ENCODE assay signal across 27 cellular contexts in genomic region chr9:70108181-70108580, GRCh38.
"Had no signal": no experiment of that assay in that cellular context is flagged by ENCODE, and none has a peak within 500 bp of the region (broad histone marks: within the 10 kb centered on the region; RNA-seq: fewer than 3 reads in every experiment).

No MANE protein-coding gene starts in this region.

- DNase-seq: activated CD4-positive, alpha-beta T cell treated with anti-CD3 and anti-CD28 coated beads for 48 hours; activated CD4-positive, alpha-beta T cell treated with anti-CD3 and anti-CD28 coated beads, Interleukin-2, amount 50 U/mL, for 48 hours; activated CD8-positive, alpha-beta memory T cell treated with anti-CD3 and anti-CD28 coated beads, Interleukin-2, amount 50 U/mL, for 4 hours; activated gamma-delta T cell; activated naive CD4-positive, alpha-beta T cell treated with anti-CD3 and anti-CD28 coated beads, Interleukin-2, amount 10 ng/mL, durations not matched to agents 7 days and 5 days; activated naive CD8-positive, alpha-beta T cell treated with anti-CD3 and anti-CD28 coated beads, Interleukin-2, amount 10 ng/mL, durations not matched to agents 7 days and 5 days; activated T-cell treated with anti-CD3 and anti-CD28 coated beads, Interleukin-2, amount 50 U/mL, for 1 hour; amniotic stem cell; colonic mucosa; effector CD8-positive, alpha-beta T cell; head of caudate nucleus; hypothalamus; immature natural killer cell; kidney; left colon; mammary epithelial cell; stimulated activated CD4-positive, alpha-beta T cell treated with anti-CD3 and anti-CD28 coated beads, Interleukin-1b, Interleukin-23, amount 100 ng/mL, for 48 hours; stimulated activated naive B cell treated with anti-CD40 and anti-IgM and Interleukin-4, amounts not matched to agents 10 μg/mL and 1 μg/mL and 100 μg/mL, for 72 hours; stomach; tibial artery had no signal

- H3K27ac Mint-ChIP-seq: activated naive CD4-positive, alpha-beta T cell treated with anti-CD3 and anti-CD28 coated beads, Interleukin-2, amount 10 ng/mL, durations not matched to agents 7 days and 5 days; activated naive CD8-positive, alpha-beta T cell treated with anti-CD3 and anti-CD28 coated beads, Interleukin-2, amount 10 ng/mL, durations not matched to agents 7 days and 5 days; immature natural killer cell; nephron; stimulated activated naive B cell treated with anti-CD40 and anti-IgM and Interleukin-4, amounts not matched to agents 10 μg/mL and 1 μg/mL and 100 μg/mL, for 72 hours had no signal

- H3K27me3 Mint-ChIP-seq: activated naive CD8-positive, alpha-beta T cell treated with anti-CD3 and anti-CD28 coated beads, Interleukin-2, amount 10 ng/mL, durations not matched to agents 7 days and 5 days had no signal

- H3K36me3 Mint-ChIP-seq: activated naive CD4-positive, alpha-beta T cell treated with anti-CD3 and anti-CD28 coated beads, Interleukin-2, amount 10 ng/mL, durations not matched to agents 7 days and 5 days; activated naive CD8-positive, alpha-beta T cell treated with anti-CD3 and anti-CD28 coated beads, Interleukin-2, amount 10 ng/mL, durations not matched to agents 7 days and 5 days; immature natural killer cell; stimulated activated naive B cell treated with anti-CD40 and anti-IgM and Interleukin-4, amounts not matched to agents 10 μg/mL and 1 μg/mL and 100 μg/mL, for 72 hours had no signal

- ATAC-seq: activated CD4-positive, CD25-positive, alpha-beta regulatory T cell treated with anti-CD3 and anti-CD28 coated beads, Interleukin-2, amount 50 U/mL, for 24 hours; left colon; stimulated activated naive B cell treated with anti-CD40 and anti-IgM and Interleukin-4, amounts not matched to agents 10 μg/mL and 1 μg/mL and 100 μg/mL, for 72 hours had no signal

- H3K4me3 ChIP-seq: breast epithelium, colonic mucosa, smooth muscle cell, stomach, suprapubic skin, tibial artery had no signal

- H3K9me3 ChIP-seq: breast epithelium, colonic mucosa, stomach, suprapubic skin, tibial artery had no signal

- H3K4me1 ChIP-seq: breast epithelium, colonic mucosa had no signal

- H3K27me3 ChIP-seq: breast epithelium, colonic mucosa, stomach, suprapubic skin, tibial artery had no signal

- H3K9me3 Mint-ChIP-seq: activated naive CD4-positive, alpha-beta T cell treated with anti-CD3 and anti-CD28 coated beads, Interleukin-2, amount 10 ng/mL, durations not matched to agents 7 days and 5 days; activated naive CD8-positive, alpha-beta T cell treated with anti-CD3 and anti-CD28 coated beads, Interleukin-2, amount 10 ng/mL, durations not matched to agents 7 days and 5 days; central memory CD8-positive, alpha-beta T cell; nephron; stimulated activated naive B cell treated with anti-CD40 and anti-IgM and Interleukin-4, amounts not matched to agents 10 μg/mL and 1 μg/mL and 100 μg/mL, for 72 hours had no signal

- H3K36me3 ChIP-seq: breast epithelium, colonic mucosa, suprapubic skin had no signal

- H3K27ac ChIP-seq: colonic mucosa, suprapubic skin, tibial artery, VCaP had no signal

- H3K4me1 Mint-ChIP-seq: activated naive CD4-positive, alpha-beta T cell treated with anti-CD3 and anti-CD28 coated beads, Interleukin-2, amount 10 ng/mL, durations not matched to agents 7 days and 5 days; central memory CD8-positive, alpha-beta T cell had no signal

- H3K4me3 Mint-ChIP-seq: activated naive CD4-positive, alpha-beta T cell treated with anti-CD3 and anti-CD28 coated beads, Interleukin-2, amount 10 ng/mL, durations not matched to agents 7 days and 5 days; activated naive CD8-positive, alpha-beta T cell treated with anti-CD3 and anti-CD28 coated beads, Interleukin-2, amount 10 ng/mL, durations not matched to agents 7 days and 5 days; central memory CD8-positive, alpha-beta T cell; immature natural killer cell; nephron; stimulated activated naive B cell treated with anti-CD40 and anti-IgM and Interleukin-4, amounts not matched to agents 10 μg/mL and 1 μg/mL and 100 μg/mL, for 72 hours had no signal
